In the genomic region with DNA sequence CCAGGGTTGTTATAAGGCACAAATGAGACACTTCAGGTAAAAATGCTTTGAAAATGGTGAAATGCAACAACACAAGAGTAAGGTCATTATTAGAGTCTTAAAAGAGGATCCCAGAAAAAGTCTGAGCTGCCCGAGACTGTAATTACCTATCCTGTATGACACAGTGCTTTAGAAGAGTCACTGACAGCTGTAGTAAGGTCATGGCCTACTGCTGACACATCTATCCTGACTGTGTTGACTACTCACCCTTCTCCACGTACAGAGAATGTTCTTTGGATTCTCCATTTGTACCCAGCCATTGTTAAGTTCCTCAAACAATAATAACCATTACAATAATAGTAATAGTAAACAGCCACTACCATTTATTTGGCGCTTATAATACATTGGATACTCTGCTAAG, we compare ENCODE assay signal across 25 cellular contexts.
DNase-seq lines count a peak whose midpoint lies in the region; ATAC-seq and TF ChIP-seq lines count a peak whose summit lies in the region.
"Had no signal": no experiment of that assay in that cellular context is flagged by ENCODE, and none has a peak within 500 bp of the region (broad histone marks: within the 10 kb centered on the region; RNA-seq: fewer than 3 reads in every experiment).

No MANE protein-coding gene starts in this region.

- peaks cover 1% of the 10 kb centered on the region for H3K4me1 Mint-ChIP-seq in osteocyte (ENCODE audit: unreplicated experiment)

- H2AFZ ChIP-seq in neuronal stem cell (ENCODE audit: low read length), result no peak overlapping the region

- H3K27ac ChIP-seq in brain microvascular endothelial cell (no peak overlapping the region), neuronal stem cell (replicated peaks; ENCODE audit: low read length) (no peak overlapping the region)
- H3K27ac ChIP-seq: epithelial cell of prostate, gastroesophageal sphincter, sigmoid colon, SJSA1 had no signal

- intact Hi-C loops in lower leg skin (cut with DNase I; ENCODE audit: low total_unique reads), result no loop called here

- H3K27ac Mint-ChIP-seq in osteocyte (ENCODE audit: unreplicated experiment), result no peak overlapping the region
- H3K27ac Mint-ChIP-seq: activated naive CD4-positive, alpha-beta T cell treated with anti-CD3 and anti-CD28 coated beads for 36 hours; dendritic cell treated with granulocyte-macrophage colony-stimulating factor and Interleukin-4, amounts not matched to agents 40 ng/mL and 50 ng/mL, for 4 days; natural killer cell treated with Interleukin-12 subunit alpha and Interleukin-12 subunit beta and Interleukin-15 and Interleukin-18, amount 100 ng/mL, for 72 hours had no signal

- H3K4me3 ChIP-seq in brain microvascular endothelial cell (ENCODE audit: low read depth, low read length) (no peak overlapping the region), lower leg skin (ENCODE audit: low read depth, poor library complexity, severe bottlenecking) (no peak overlapping the region), neuronal stem cell (ENCODE audit: low read length in 2 of 2) (no peak overlapping the region)
- H3K4me3 ChIP-seq: gastroesophageal sphincter, sigmoid colon, SJSA1 had no signal

- no peak overlapping the region for H3K4me2 ChIP-seq in neuronal stem cell (ENCODE audit: insufficient read depth, low read length, poor library complexity, severe bottlenecking)

- H3K18ac ChIP-seq in neuronal stem cell (ENCODE audit: low read length), result no peak overlapping the region

- H3K36me3 Mint-ChIP-seq in osteocyte (ENCODE audit: unreplicated experiment), result peaks cover 2% of the 10 kb centered on the region
- H3K36me3 Mint-ChIP-seq: natural killer cell treated with Interleukin-12 subunit alpha and Interleukin-12 subunit beta and Interleukin-15 and Interleukin-18, amount 100 ng/mL, for 72 hours had no signal

- no peaks in the 10 kb centered on the region for H3K79me1 ChIP-seq in neuronal stem cell (ENCODE audit: low read depth, low read length)

- H3K4me3 Mint-ChIP-seq in osteocyte (ENCODE audit: unreplicated experiment), result no peak overlapping the region
- H3K4me3 Mint-ChIP-seq: activated naive CD4-positive, alpha-beta T cell treated with anti-CD3 and anti-CD28 coated beads for 36 hours; dendritic cell treated with granulocyte-macrophage colony-stimulating factor and Interleukin-4, amounts not matched to agents 40 ng/mL and 50 ng/mL, for 4 days; natural killer cell treated with Interleukin-12 subunit alpha and Interleukin-12 subunit beta and Interleukin-15 and Interleukin-18, amount 100 ng/mL, for 72 hours had no signal

- no peak overlapping the region for H3K23ac ChIP-seq in neuronal stem cell (ENCODE audit: low read depth, low read length, poor library complexity)

- no peaks in the 10 kb centered on the region for H3K9me3 Mint-ChIP-seq in osteocyte (ENCODE audit: unreplicated experiment)
- H3K9me3 Mint-ChIP-seq: activated naive CD4-positive, alpha-beta T cell treated with anti-CD3 and anti-CD28 coated beads for 36 hours; dendritic cell treated with granulocyte-macrophage colony-stimulating factor and Interleukin-4, amounts not matched to agents 40 ng/mL and 50 ng/mL, for 4 days; natural killer cell treated with Interleukin-12 subunit alpha and Interleukin-12 subunit beta and Interleukin-15 and Interleukin-18, amount 100 ng/mL, for 72 hours had no signal

- H3K27me3 ChIP-seq in brain microvascular endothelial cell (replicated peaks) (no peaks in the 10 kb centered on the region), neuronal stem cell (ENCODE audit: control insufficient read depth in 3 of 3, insufficient read depth in 3 of 3, low read depth in 1 of 3, low read length in 3 of 3) (no peaks in the 10 kb centered on the region)
- H3K27me3 ChIP-seq: BE2C, gastroesophageal sphincter, sigmoid colon, SJSA1 had no signal

- H3K27me3 Mint-ChIP-seq in osteocyte (ENCODE audit: unreplicated experiment), result no peaks in the 10 kb centered on the region
- H3K27me3 Mint-ChIP-seq: dendritic cell treated with granulocyte-macrophage colony-stimulating factor and Interleukin-4, amounts not matched to agents 40 ng/mL and 50 ng/mL, for 4 days; natural killer cell treated with Interleukin-12 subunit alpha and Interleukin-12 subunit beta and Interleukin-15 and Interleukin-18, amount 100 ng/mL, for 72 hours had no signal

- no peak overlapping the region for H2BK15ac ChIP-seq in neuronal stem cell (ENCODE audit: low read length)

- TF ChIP-seq CTCF in brain microvascular endothelial cell (IDR thresholded peaks at IDR 0.05; ENCODE audit: low read depth, low read length, missing control alignments) (no peak), lower leg skin (IDR thresholded peaks at IDR 0.05) (no peak), osteocyte (IDR thresholded peaks at IDR 0.05) (no peak)

- no peak overlapping the region for H2BK12ac ChIP-seq in neuronal stem cell (ENCODE audit: low read length)

- DNase-seq in EH (ENCODE audit: low read depth) (peak; percentile 10), HPDE6-E6E7 (ENCODE audit: extremely low spot score) (peak; percentile 35), brain microvascular endothelial cell (peak; percentile 2), kidney glomerular epithelial cell (lab: John Stamatoyannopoulos, UW) (peak; percentile 10), lower leg skin (ENCODE audit: low spot score in 2 of 2) (no peak), osteocyte (ENCODE audit: extremely low spot score, unreplicated experiment) (no peak), neuronal stem cell (ENCODE audit: low spot score) (no peak)
- DNase-seq: activated CD4-positive, alpha-beta T cell treated with anti-CD3 and anti-CD28 coated beads for 4 hours; activated naive CD4-positive, alpha-beta T cell treated with anti-CD3 and anti-CD28 coated beads for 36 hours; activated T-cell treated with anti-CD3 and anti-CD28 coated beads, Interleukin-2, amount 50 U/mL, for 48 hours; amniotic stem cell; BE2C; caudate nucleus; islet precursor cell; KBM-7; mesendoderm; NCI-H187 treated with DMSO at 0.1 percent for 48 hours; sigmoid colon; substantia nigra had no signal

- H4K8ac ChIP-seq in neuronal stem cell (ENCODE audit: low read depth, low read length), result no peak overlapping the region

- H2BK5ac ChIP-seq in neuronal stem cell (ENCODE audit: low read length), result no peak overlapping the region

- peaks cover 11 to 52% of the 10 kb centered on the region in 2 donors for H3K4me1 ChIP-seq in neuronal stem cell (ENCODE audit: control insufficient read depth in 2 of 2, insufficient read depth in 1 of 2, low read depth in 1 of 2, low read length in 2 of 2)
- H3K4me1 ChIP-seq: BE2C, sigmoid colon, SJSA1 had no signal

- no peak for ATAC-seq in GM19035 (IDR thresholded peaks at IDR 0.05; ENCODE audit: unreplicated experiment)
- ATAC-seq: gastroesophageal sphincter; natural killer cell treated with Interleukin-12 subunit alpha and Interleukin-12 subunit beta and Interleukin-15 and Interleukin-18, amount 100 ng/mL, for 72 hours had no signal

- H3K14ac ChIP-seq in neuronal stem cell (ENCODE audit: low read length), result no peak overlapping the region

- no peak overlapping the region for H4K91ac ChIP-seq in neuronal stem cell (ENCODE audit: low read depth, low read length, poor library complexity)

- H2BK120ac ChIP-seq in neuronal stem cell (ENCODE audit: low read depth, low read length), result no peak overlapping the region

- no peak overlapping the region for H2AK5ac ChIP-seq in neuronal stem cell (ENCODE audit: low read depth, low read length)

- 94 to 96% methylated on average over 3 of the region's 3 CpGs for WGBS in lower leg skin, 2 donors
- WGBS in neuronal stem cell (ENCODE audit: extremely low coverage in 2 of 2, insufficient read length in 2 of 2, insufficient replicate concordance in 1 of 2), 2 donors, result no CpG with 5 or more reads among the region's 3 CpGs

- TF ChIP-seq POLR2A in lower leg skin (IDR thresholded peaks at IDR 0.05), result no peak

- H3K9me3 ChIP-seq in neuronal stem cell (replicated peaks in 1 of 2; ENCODE audit: control insufficient read depth in 2 of 2, insufficient read depth in 1 of 2, low read depth in 1 of 2, low read length in 2 of 2), result no peaks in the 10 kb centered on the region
- H3K9me3 ChIP-seq: BE2C, gastroesophageal sphincter, sigmoid colon, SJSA1 had no signal

- in situ Hi-C loops in brain microvascular endothelial cell (cut with HindIII; ENCODE audit: low pct_ligation_motif_present, low sequenced_read_pairs), result no loop called here

- H3K36me3 ChIP-seq in brain microvascular endothelial cell (replicated peaks), result no peaks in the 10 kb centered on the region
- H3K36me3 ChIP-seq in neuronal stem cell (replicated peaks in 1 of 2; ENCODE audit: control insufficient read depth in 2 of 2, insufficient read depth in 2 of 2, low read length in 2 of 2), result no peaks in the 10 kb centered on the region
- H3K36me3 ChIP-seq: BE2C, gastroesophageal sphincter, sigmoid colon, SJSA1 had no signal

- H3K9ac ChIP-seq in neuronal stem cell (ENCODE audit: low read depth, low read length, poor library complexity), result no peak overlapping the region

- H3K4ac ChIP-seq in neuronal stem cell (ENCODE audit: low read length), result no peak overlapping the region

Comparison
In these comparisons a context has a peak if more than half of its experiments do, and no peak if none do; other contexts are left out.
1. DNase-seq: peak in EH (single experiment), HPDE6-E6E7 (single experiment), brain microvascular endothelial cell (single experiment) and kidney glomerular epithelial cell (single experiment); none in lower leg skin (0 of 2), osteocyte (single experiment) and neuronal stem cell (single experiment).